2 cellular contexts compared by ENCODE assay signal in genomic region chr20:16712541-16712947, GRCh38.
TF ChIP-seq lines count a peak whose summit lies in the region.

No MANE protein-coding gene starts in this region.

TF ChIP-seq in SK-N-SH treated with all-trans-retinoic acid at 6 μM for 48 hours, 23 proteins besides CTCF, POLR2A, EP300 and RAD21 (continued from another document):
- TF ChIP-seq CSRNP3 (CRISPR knock-in tag; IDR thresholded peaks at IDR 0.05) (no peak), ZNF70 (CRISPR knock-in tag; IDR thresholded peaks at IDR 0.05) (no peak), RARB (CRISPR knock-in tag; IDR thresholded peaks at IDR 0.05) (no peak), ISL1 (CRISPR knock-in tag; IDR thresholded peaks at IDR 0.05) (no peak), ZNF8 (CRISPR knock-in tag; IDR thresholded peaks at IDR 0.05) (no peak), POU6F1 (CRISPR knock-in tag; IDR thresholded peaks at IDR 0.05; ENCODE audit: borderline replicate concordance, low read depth) (no peak), ZFP30 (CRISPR knock-in tag; IDR thresholded peaks at IDR 0.05) (no peak), ZNF565 (CRISPR knock-in tag; conservative IDR thresholded peaks at IDR 0.05; ENCODE audit: low read depth) (no peak), TCF4 (CRISPR knock-in tag; IDR thresholded peaks at IDR 0.05; ENCODE audit: borderline replicate concordance) (no peak), BACH2 (CRISPR knock-in tag; IDR thresholded peaks at IDR 0.05; ENCODE audit: borderline replicate concordance) (no peak), PPARA (CRISPR knock-in tag; IDR thresholded peaks at IDR 0.05; ENCODE audit: borderline replicate concordance) (no peak), GLIS3 (CRISPR knock-in tag; IDR thresholded peaks at IDR 0.05) (no peak), CREB5 (CRISPR knock-in tag; IDR thresholded peaks at IDR 0.05; ENCODE audit: low read depth) (no peak), TSHZ2 (CRISPR knock-in tag; IDR thresholded peaks at IDR 0.05) (no peak), SNAI2 (CRISPR knock-in tag; IDR thresholded peaks at IDR 0.05) (no peak)

TF ChIP-seq in SK-N-SH, 30 proteins besides CTCF, POLR2A, EP300 and RAD21 (continued from another document):
- TF ChIP-seq YY1 (IDR thresholded peaks at IDR 0.05; ENCODE audit: low read depth) (no peak), MXI1 (IDR thresholded peaks at IDR 0.05; ENCODE audit: low read depth, low read length) (no peak), GATA2 (CRISPR knock-in tag; IDR thresholded peaks at IDR 0.05) (no peak), FOXM1 (IDR thresholded peaks at IDR 0.05; ENCODE audit: low read depth) (no peak), ZBTB33 (IDR thresholded peaks at IDR 0.05; ENCODE audit: borderline replicate concordance, low read depth) (no peak), TAF1 (IDR thresholded peaks at IDR 0.05; ENCODE audit: borderline replicate concordance, low read depth, low read length) (no peak), JUND (IDR thresholded peaks at IDR 0.05) (no peak), GABPA (IDR thresholded peaks at IDR 0.05; ENCODE audit: low read depth) (no peak), REST (IDR thresholded peaks at IDR 0.05; ENCODE audit: low read depth, low read length) (no peak), EZH2phosphoT487 (IDR thresholded peaks at IDR 0.05; ENCODE audit: borderline replicate concordance, low read depth) (no peak), CHD2 (IDR thresholded peaks at IDR 0.05; ENCODE audit: low read length, partially characterized antibody) (no peak), RCOR1 (IDR thresholded peaks at IDR 0.05; ENCODE audit: low read length) (no peak)
TF ChIP-seq in SK-N-SH: peak in this region for 0.
